Comparison of ENCODE assay signal across 17 cellular contexts in genomic region chr9:13026956-13027355, GRCh38.
DNase-seq lines count a peak whose midpoint lies in the region; ATAC-seq and TF ChIP-seq lines count a peak whose summit lies in the region.
"Had no signal": no experiment of that assay in that cellular context is flagged by ENCODE, and none has a peak within 500 bp of the region (broad histone marks: within the 10 kb centered on the region; RNA-seq: fewer than 3 reads in every experiment).

No MANE protein-coding gene starts in this region.

- peak overlapping the region; percentile 38 for H3K27ac Mint-ChIP-seq in neural crest cell (ENCODE audit: unreplicated experiment)
- H3K27ac Mint-ChIP-seq in activated CD8-positive, alpha-beta T cell treated with anti-CD3 and anti-CD28 coated beads, Interleukin-2, amount 10 ng/mL, durations not matched to agents 7 days and 5 days = no peak overlapping the region
- H3K27ac Mint-ChIP-seq: CD14-positive monocyte; CD4-positive, alpha-beta memory T cell; CD4-positive, CD25-positive, alpha-beta regulatory T cell; CD8-positive, alpha-beta memory T cell had no signal

- H3K36me3 Mint-ChIP-seq in neural crest cell (ENCODE audit: low read depth) = no peaks in the 10 kb centered on the region
- H3K36me3 Mint-ChIP-seq in activated CD8-positive, alpha-beta T cell treated with anti-CD3 and anti-CD28 coated beads, Interleukin-2, amount 10 ng/mL, durations not matched to agents 7 days and 5 days (ENCODE audit: low read depth) = no peaks in the 10 kb centered on the region
- H3K36me3 Mint-ChIP-seq: CD14-positive monocyte; CD4-positive, alpha-beta memory T cell; CD4-positive, CD25-positive, alpha-beta regulatory T cell; CD8-positive, alpha-beta memory T cell had no signal

- H3K4me3 Mint-ChIP-seq in neural crest cell = no peak overlapping the region
- H3K4me3 Mint-ChIP-seq in activated CD8-positive, alpha-beta T cell treated with anti-CD3 and anti-CD28 coated beads, Interleukin-2, amount 10 ng/mL, durations not matched to agents 7 days and 5 days = no peak overlapping the region
- H3K4me3 Mint-ChIP-seq: CD14-positive monocyte; CD4-positive, alpha-beta memory T cell; CD4-positive, CD25-positive, alpha-beta regulatory T cell; CD8-positive, alpha-beta memory T cell had no signal

- no peak for TF ChIP-seq CTCF in neural crest cell (conservative IDR thresholded peaks at IDR 0.05)

- H3K9me3 Mint-ChIP-seq in neural crest cell = no peaks in the 10 kb centered on the region
- peaks cover 16% of the 10 kb centered on the region for H3K9me3 Mint-ChIP-seq in activated CD8-positive, alpha-beta T cell treated with anti-CD3 and anti-CD28 coated beads, Interleukin-2, amount 10 ng/mL, durations not matched to agents 7 days and 5 days (ENCODE audit: insufficient read depth)

- peak; percentile 53 for DNase-seq in astrocyte of the hippocampus (ENCODE audit: low read depth, low spot score)
- no peak for DNase-seq in neural crest cell (ENCODE audit: low read depth, low spot score)
- no peak for DNase-seq in activated CD8-positive, alpha-beta T cell treated with anti-CD3 and anti-CD28 coated beads, Interleukin-2, amount 10 ng/mL, durations not matched to agents 7 days and 5 days
- DNase-seq in D341Med (ENCODE audit: low spot score) = no peak
- DNase-seq in activated CD4-positive, alpha-beta T cell treated with anti-CD3 and anti-CD28 coated beads, Interleukin-2, amount 50 U/mL, for 1 hour = no peak
- DNase-seq: 8988T; ACHN; BE2C; C1 segment of cervical spinal cord; CD4-positive, alpha-beta memory T cell; CD4-positive, CD25-positive, alpha-beta regulatory T cell; CD8-positive, alpha-beta memory T cell; COR-L47; DMS79 treated with DMSO at 0.1 percent for 48 hours; GF-D8 had no signal

- CTCF ChIA-PET in activated CD8-positive, alpha-beta T cell treated with anti-CD3 and anti-CD28 coated beads, Interleukin-2, amount 10 ng/mL, durations not matched to agents 7 days and 5 days (lab: Charles Lee) = no interaction called here

- no peak for ATAC-seq in activated CD8-positive, alpha-beta T cell treated with anti-CD3 and anti-CD28 coated beads, Interleukin-2, amount 10 ng/mL, durations not matched to agents 7 days and 5 days
- ATAC-seq: GM12878 had no signal

- no peaks in the 10 kb centered on the region for H3K27me3 Mint-ChIP-seq in neural crest cell (ENCODE audit: low read depth)
- H3K27me3 Mint-ChIP-seq in activated CD8-positive, alpha-beta T cell treated with anti-CD3 and anti-CD28 coated beads, Interleukin-2, amount 10 ng/mL, durations not matched to agents 7 days and 5 days (ENCODE audit: low read depth) = no peaks in the 10 kb centered on the region
- H3K27me3 Mint-ChIP-seq: CD4-positive, alpha-beta memory T cell; CD4-positive, CD25-positive, alpha-beta regulatory T cell; CD8-positive, alpha-beta memory T cell had no signal

- H3K4me1 Mint-ChIP-seq in neural crest cell = peaks cover 1% of the 10 kb centered on the region
- no peaks in the 10 kb centered on the region for H3K4me1 Mint-ChIP-seq in activated CD8-positive, alpha-beta T cell treated with anti-CD3 and anti-CD28 coated beads, Interleukin-2, amount 10 ng/mL, durations not matched to agents 7 days and 5 days (ENCODE audit: low read depth)
- H3K4me1 Mint-ChIP-seq: CD14-positive monocyte; CD4-positive, alpha-beta memory T cell; CD8-positive, alpha-beta memory T cell had no signal

- POLR2A ChIA-PET in activated CD8-positive, alpha-beta T cell treated with anti-CD3 and anti-CD28 coated beads, Interleukin-2, amount 10 ng/mL, durations not matched to agents 7 days and 5 days (lab: Charles Lee) = no interaction called here
